3 cellular contexts compared by ENCODE assay signal in the genomic region with DNA sequence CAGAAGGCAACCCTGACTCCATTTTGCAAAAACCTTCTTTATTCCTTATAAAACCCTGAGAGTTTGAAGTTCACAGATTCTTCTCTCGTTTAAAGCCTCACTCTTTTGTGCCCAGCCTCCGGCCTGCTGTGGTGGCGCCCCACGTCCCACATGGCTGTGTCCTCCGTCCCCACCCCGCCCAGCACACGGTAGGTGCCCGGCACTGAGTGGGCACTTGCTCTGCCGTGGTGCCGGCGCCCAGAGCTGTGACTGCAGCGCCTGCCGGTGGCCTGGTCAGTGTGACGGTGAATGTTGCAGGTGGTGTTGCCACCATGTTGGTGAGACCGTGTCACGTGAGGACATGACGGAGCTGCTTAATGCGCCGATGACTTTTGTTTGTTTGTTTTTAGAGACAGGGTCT.
A peak's percentile ranks its signal among the peaks of the same experiment; 100 is the strongest.
TF ChIP-seq lines count a peak whose summit lies in the region.

No MANE protein-coding gene starts in this region.

TF ChIP-seq in HepG2, 621 proteins besides CTCF, POLR2A, EP300 and RAD21:
- TF ChIP-seq ASH2L (IDR thresholded peaks at IDR 0.05; ENCODE audit: insufficient read length, low read depth, low read length) (no peak), RBFOX2 (IDR thresholded peaks at IDR 0.05; ENCODE audit: low read depth, low read length) (0 out of 2 replicates have a peak, but pooled peaks have one; percentile 21)

TF ChIP-seq in HEK293, 187 proteins besides CTCF, POLR2A, EP300 and RAD21:
- TF ChIP-seq, protein P1, sequence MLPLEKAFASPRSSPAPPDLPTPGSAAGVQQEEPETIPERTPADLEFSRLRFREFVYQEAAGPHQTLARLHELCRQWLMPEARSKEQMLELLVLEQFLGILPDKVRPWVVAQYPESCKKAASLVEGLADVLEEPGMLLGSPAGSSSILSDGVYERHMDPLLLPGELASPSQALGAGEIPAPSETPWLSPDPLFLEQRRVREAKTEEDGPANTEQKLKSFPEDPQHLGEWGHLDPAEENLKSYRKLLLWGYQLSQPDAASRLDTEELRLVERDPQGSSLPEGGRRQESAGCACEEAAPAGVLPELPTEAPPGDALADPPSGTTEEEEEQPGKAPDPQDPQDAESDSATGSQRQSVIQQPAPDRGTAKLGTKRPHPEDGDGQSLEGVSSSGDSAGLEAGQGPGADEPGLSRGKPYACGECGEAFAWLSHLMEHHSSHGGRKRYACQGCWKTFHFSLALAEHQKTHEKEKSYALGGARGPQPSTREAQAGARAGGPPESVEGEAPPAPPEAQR (tag by site-specific recombination; IDR thresholded peaks at IDR 0.05): no peak
- TF ChIP-seq ZNF777 (tag by site-specific recombination; IDR thresholded peaks at IDR 0.05; ENCODE audit: borderline replicate concordance) (no peak), ZNF221 (tag by site-specific recombination; IDR thresholded peaks at IDR 0.05; ENCODE audit: borderline replicate concordance) (no peak)
- TF ChIP-seq, protein P2, sequence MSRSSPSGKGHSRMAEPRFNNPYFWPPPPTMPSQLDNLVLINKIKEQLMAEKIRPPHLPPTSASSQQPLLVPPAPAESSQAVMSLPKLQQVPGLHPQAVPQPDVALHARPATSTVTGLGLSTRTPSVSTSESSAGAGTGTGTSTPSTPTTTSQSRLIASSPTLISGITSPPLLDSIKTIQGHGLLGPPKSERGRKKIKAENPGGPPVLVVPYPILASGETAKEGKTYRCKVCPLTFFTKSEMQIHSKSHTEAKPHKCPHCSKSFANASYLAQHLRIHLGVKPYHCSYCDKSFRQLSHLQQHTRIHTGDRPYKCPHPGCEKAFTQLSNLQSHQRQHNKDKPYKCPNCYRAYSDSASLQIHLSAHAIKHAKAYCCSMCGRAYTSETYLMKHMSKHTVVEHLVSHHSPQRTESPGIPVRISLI (tag by site-specific recombination; IDR thresholded peaks at IDR 0.05): 0 out of 2 replicates have a peak, but pooled peaks have one; percentile 4
TF ChIP-seq in HEK293: peak in this region for 1.

TF ChIP-seq in SK-N-SH, 30 proteins besides CTCF, POLR2A, EP300 and RAD21:
- no peak for TF ChIP-seq FOSL2 (IDR thresholded peaks at IDR 0.05; ENCODE audit: borderline replicate concordance, low read depth)
- TF ChIP-seq NFIC (IDR thresholded peaks at IDR 0.05; ENCODE audit: borderline replicate concordance): no peak
- TF ChIP-seq NRF1 (IDR thresholded peaks at IDR 0.05; ENCODE audit: low read depth, low read length): no peak
- no peak for TF ChIP-seq RFX5 (IDR thresholded peaks at IDR 0.05; ENCODE audit: low read length)
- TF ChIP-seq FOXM1 (IDR thresholded peaks at IDR 0.05; ENCODE audit: low read depth): no peak
- TF ChIP-seq TEAD4 (IDR thresholded peaks at IDR 0.05; ENCODE audit: borderline replicate concordance, insufficient read depth): no peak
- no peak for TF ChIP-seq YY1 (IDR thresholded peaks at IDR 0.05; ENCODE audit: low read depth)
- TF ChIP-seq MXI1 (IDR thresholded peaks at IDR 0.05; ENCODE audit: low read depth, low read length): no peak
- no peak for TF ChIP-seq RXRA (IDR thresholded peaks at IDR 0.05; ENCODE audit: borderline replicate concordance, low read depth)
- TF ChIP-seq GATA2 (CRISPR knock-in tag; IDR thresholded peaks at IDR 0.05): no peak
- no peak for TF ChIP-seq EZH2phosphoT487 (IDR thresholded peaks at IDR 0.05; ENCODE audit: borderline replicate concordance, low read depth)
- no peak for TF ChIP-seq TAF1 (IDR thresholded peaks at IDR 0.05; ENCODE audit: borderline replicate concordance, low read depth, low read length)
- no peak for TF ChIP-seq ELF1 (IDR thresholded peaks at IDR 0.05)
- TF ChIP-seq SMC3 (IDR thresholded peaks at IDR 0.05; ENCODE audit: low read depth, low read length): no peak
